16 cellular contexts compared by ENCODE assay signal in the genomic region with DNA sequence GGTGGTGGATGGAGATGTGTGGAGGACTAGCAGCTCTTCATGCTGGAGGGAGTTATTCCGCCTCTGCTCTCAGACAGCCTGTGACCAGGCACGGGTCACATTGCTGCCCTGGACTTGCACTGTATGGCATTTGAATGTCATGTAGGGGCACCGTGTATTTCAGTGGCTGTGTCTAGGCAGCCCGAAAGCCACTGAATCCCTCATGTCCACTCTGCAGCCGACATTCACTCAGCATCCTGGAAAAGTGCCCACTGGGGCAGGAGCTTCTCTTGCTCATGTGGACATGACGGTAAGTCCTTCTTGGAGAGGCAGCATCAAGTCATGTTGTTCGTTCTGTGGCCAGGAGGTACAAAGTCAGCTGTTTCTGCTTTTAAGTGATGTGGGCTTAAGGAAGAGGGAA.
DNase-seq lines count a peak whose midpoint lies in the region; TF ChIP-seq lines count a peak whose summit lies in the region.
"Had no signal": no experiment of that assay in that cellular context is flagged by ENCODE, and none has a peak within 500 bp of the region (broad histone marks: within the 10 kb centered on the region; RNA-seq: fewer than 3 reads in every experiment).

No MANE protein-coding gene starts in this region.

- peaks cover 25% of the 10 kb centered on the region for H3K27me3 Mint-ChIP-seq in activated naive CD4-positive, alpha-beta T cell treated with anti-CD3 and anti-CD28 coated beads, Interleukin-2, amount 10 ng/mL, durations not matched to agents 7 days and 5 days
- H3K27me3 Mint-ChIP-seq in chondrocyte (ENCODE audit: low read depth): no peaks in the 10 kb centered on the region

- H3K4me2 ChIP-seq in trophoblast cell (ENCODE audit: low read length): no peak overlapping the region

- TF ChIP-seq POLR2A in testis (IDR thresholded peaks at IDR 0.05): no peak

- no peak overlapping the region for H3K14ac ChIP-seq in trophoblast cell (ENCODE audit: low read length)

- no peaks in the 10 kb centered on the region for H3K79me2 ChIP-seq in trophoblast cell (ENCODE audit: control insufficient read depth, insufficient read depth, low read length, poor library complexity)

- no peak overlapping the region for H3K4me3 ChIP-seq in testis
- H3K4me3 ChIP-seq in trophoblast cell (ENCODE audit: low read depth, low read length): no peak overlapping the region
- H3K4me3 ChIP-seq: skin epidermis, upper lobe of right lung had no signal

- H2AK5ac ChIP-seq in trophoblast cell (ENCODE audit: low read length): no peak overlapping the region

- H3K4ac ChIP-seq in trophoblast cell (ENCODE audit: low read depth, low read length): no peak overlapping the region

- no peak overlapping the region for H2BK120ac ChIP-seq in trophoblast cell (ENCODE audit: insufficient read depth, low read length, poor library complexity)

- H3K9me3 ChIP-seq in testis (no peaks in the 10 kb centered on the region), trophoblast cell (ENCODE audit: insufficient read depth, low read depth, low read length) (no peaks in the 10 kb centered on the region)
- H3K9me3 ChIP-seq: upper lobe of right lung had no signal

- no peaks in the 10 kb centered on the region for H3K36me3 Mint-ChIP-seq in activated naive CD4-positive, alpha-beta T cell treated with anti-CD3 and anti-CD28 coated beads, Interleukin-2, amount 10 ng/mL, durations not matched to agents 7 days and 5 days
- H3K36me3 Mint-ChIP-seq in chondrocyte (ENCODE audit: low read depth): peaks cover 4% of the 10 kb centered on the region
- H3K36me3 Mint-ChIP-seq: CD8-positive, alpha-beta T cell had no signal

- H3K27ac ChIP-seq in testis (no peak overlapping the region), trophoblast cell (ENCODE audit: low read depth, low read length) (no peak overlapping the region)

- H3K27me3 ChIP-seq in testis (no peaks in the 10 kb centered on the region), trophoblast cell (ENCODE audit: insufficient read depth, low read length) (no peaks in the 10 kb centered on the region)
- H3K27me3 ChIP-seq: upper lobe of right lung had no signal

- H4K8ac ChIP-seq in trophoblast cell (ENCODE audit: low read depth, low read length): no peak overlapping the region

- H3K23ac ChIP-seq in trophoblast cell (ENCODE audit: low read length): no peak overlapping the region

- H3K4me1 Mint-ChIP-seq in activated naive CD4-positive, alpha-beta T cell treated with anti-CD3 and anti-CD28 coated beads, Interleukin-2, amount 10 ng/mL, durations not matched to agents 7 days and 5 days: no peaks in the 10 kb centered on the region
- peaks cover 87% of the 10 kb centered on the region for H3K4me1 Mint-ChIP-seq in chondrocyte (ENCODE audit: low read depth)

- no peak overlapping the region for H3K4me3 Mint-ChIP-seq in activated naive CD4-positive, alpha-beta T cell treated with anti-CD3 and anti-CD28 coated beads, Interleukin-2, amount 10 ng/mL, durations not matched to agents 7 days and 5 days
- no peak overlapping the region for H3K4me3 Mint-ChIP-seq in chondrocyte (ENCODE audit: unreplicated experiment)
- H3K4me3 Mint-ChIP-seq: CD8-positive, alpha-beta T cell had no signal

- no peak overlapping the region for H4K91ac ChIP-seq in trophoblast cell (ENCODE audit: low read depth, low read length)

- TF ChIP-seq CTCF in chondrocyte (IDR thresholded peaks at IDR 0.05) (no peak), testis (IDR thresholded peaks at IDR 0.05) (no peak)

- no peak overlapping the region for H4K12ac ChIP-seq in trophoblast cell (ENCODE audit: low read depth, low read length)

- H2BK5ac ChIP-seq in trophoblast cell (ENCODE audit: low read depth, low read length, poor library complexity): no peak overlapping the region

- no peak overlapping the region for H3K27ac Mint-ChIP-seq in activated naive CD4-positive, alpha-beta T cell treated with anti-CD3 and anti-CD28 coated beads, Interleukin-2, amount 10 ng/mL, durations not matched to agents 7 days and 5 days
- peak overlapping the region; percentile 85 for H3K27ac Mint-ChIP-seq in chondrocyte (ENCODE audit: unreplicated experiment)
- H3K27ac Mint-ChIP-seq: CD8-positive, alpha-beta T cell had no signal

- H3K36me3 ChIP-seq in testis (ENCODE audit: low read depth, missing control alignments): no peaks in the 10 kb centered on the region
- H3K36me3 ChIP-seq in trophoblast cell (ENCODE audit: control insufficient read depth in 1 of 2, insufficient read depth in 2 of 2, low read length in 2 of 2): no peaks in the 10 kb centered on the region
- H3K36me3 ChIP-seq: upper lobe of right lung had no signal

- H3K18ac ChIP-seq in trophoblast cell (ENCODE audit: low read length): no peak overlapping the region

- 67 to 68% methylated on average over 7 of the region's 7 CpGs for WGBS in testis, 2 donors
- WGBS in trophoblast cell (ENCODE audit: extremely low coverage, insufficient coverage, insufficient read length): no CpG with 5 or more reads among the region's 7 CpGs

- H3K9ac ChIP-seq in trophoblast cell (ENCODE audit: low read length): no peak overlapping the region

- CTCF ChIA-PET in activated naive CD4-positive, alpha-beta T cell treated with anti-CD3 and anti-CD28 coated beads, Interleukin-2, amount 10 ng/mL, durations not matched to agents 7 days and 5 days (lab: Charles Lee): interaction anchor here (0.7 kb wide), 1 partner anchor 131 kb away, joined by 3 read pairs; no protein-coding TSS in a partner anchor

- DNase-seq in activated naive CD4-positive, alpha-beta T cell treated with anti-CD3 and anti-CD28 coated beads, Interleukin-2, amount 10 ng/mL, durations not matched to agents 7 days and 5 days: peak; percentile 15
- no peak for DNase-seq in activated naive CD4-positive, alpha-beta T cell (lab: John Stamatoyannopoulos, UW)
- DNase-seq in chondrocyte (ENCODE audit: low spot score) (no peak), islet precursor cell (peak; percentile 40), testis (peak; percentile 15), trophoblast cell (no peak), NCI-H1092 treated with DMSO at 0.1 percent for 48 hours (lab: John Stamatoyannopoulos, UW) (no peak), AG08395 (ENCODE audit: low spot score) (no peak)
- DNase-seq: activated CD4-positive, alpha-beta T cell treated with anti-CD3 and anti-CD28 coated beads, Interleukin-2, amount 50 U/mL, for 48 hours; activated T-cell treated with anti-CD3 and anti-CD28 coated beads, Interleukin-2, amount 50 U/mL, for 48 hours; CD8-positive, alpha-beta T cell; cerebellar nuclear complex; glutamatergic neuron; NCI-H1105; upper lobe of right lung had no signal

- H3K9me3 Mint-ChIP-seq in activated naive CD4-positive, alpha-beta T cell treated with anti-CD3 and anti-CD28 coated beads, Interleukin-2, amount 10 ng/mL, durations not matched to agents 7 days and 5 days: no peaks in the 10 kb centered on the region
- H3K9me3 Mint-ChIP-seq in chondrocyte (ENCODE audit: low read depth): no peaks in the 10 kb centered on the region
- H3K9me3 Mint-ChIP-seq: CD8-positive, alpha-beta T cell had no signal

- intact Hi-C loops in testis (cut with DNase I; ENCODE audit: low total_unique reads): no loop called here

- H3K79me1 ChIP-seq in trophoblast cell (ENCODE audit: low read length): no peaks in the 10 kb centered on the region

- no peak overlapping the region for H2BK12ac ChIP-seq in trophoblast cell (ENCODE audit: low read length)

- no peaks in the 10 kb centered on the region for H3K4me1 ChIP-seq in testis
- H3K4me1 ChIP-seq in trophoblast cell (ENCODE audit: control insufficient read depth in 1 of 2, insufficient read depth in 2 of 2, low read length in 2 of 2): no peaks in the 10 kb centered on the region

- no peak overlapping the region for H2AFZ ChIP-seq in trophoblast cell (ENCODE audit: insufficient read depth, low read length, poor library complexity)

Comparison
In these comparisons a context has a peak if more than half of its experiments do, and no peak if none do; other contexts are left out.
1. DNase-seq: peak in activated naive CD4-positive, alpha-beta T cell treated with anti-CD3 and anti-CD28 coated beads, Interleukin-2, amount 10 ng/mL, durations not matched to agents 7 days and 5 days (single experiment), islet precursor cell (single experiment) and testis (single experiment); none in activated naive CD4-positive, alpha-beta T cell (0 of 4), chondrocyte (single experiment), trophoblast cell (0 of 2), NCI-H1092 treated with DMSO at 0.1 percent for 48 hours (single experiment) and AG08395 (single experiment).